ENCODE assay signal across 16 cellular contexts in the genomic region with DNA sequence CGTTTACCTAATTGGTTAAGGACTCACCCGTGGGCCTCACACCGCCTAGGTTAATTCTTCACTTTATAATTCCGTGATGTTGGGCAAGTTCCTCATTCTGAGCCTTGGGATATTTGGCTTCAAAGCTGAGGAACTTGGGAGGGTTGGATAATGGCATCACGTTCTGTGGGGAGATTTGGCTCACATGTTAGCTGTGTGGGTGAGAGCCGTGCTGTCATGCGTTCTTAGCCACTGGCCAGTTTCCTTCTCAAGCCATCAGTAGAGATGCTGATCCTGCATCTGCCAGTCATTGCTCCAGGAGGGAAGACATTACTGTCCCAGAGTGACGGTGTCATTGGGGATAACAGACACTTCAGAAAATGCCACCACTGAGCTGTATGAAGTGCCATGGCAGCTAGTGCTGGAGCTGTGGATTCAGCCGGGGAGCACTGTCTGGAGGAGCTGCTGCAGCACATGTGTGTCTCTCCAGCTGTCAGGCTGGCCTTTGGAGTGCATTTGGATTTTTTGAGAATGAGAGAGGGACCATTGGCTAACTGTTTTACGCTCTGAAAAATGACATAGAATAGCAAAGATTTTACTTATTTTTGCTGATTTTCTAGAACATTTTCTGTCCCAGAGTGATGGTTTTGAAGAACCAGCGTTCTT. TPM values are rescaled to one million over a fixed set of nuclear protein-coding genes. Genes with fewer than 3 reads are reported as not detected.
DNase-seq lines count a peak whose midpoint lies in the region; ATAC-seq and TF ChIP-seq lines count a peak whose summit lies in the region.
"Had no signal": no experiment of that assay in that cellular context is flagged by ENCODE, and none has a peak within 500 bp of the region (broad histone marks: within the 10 kb centered on the region; RNA-seq: fewer than 3 reads in every experiment).

No MANE protein-coding gene starts in this region.

- H3K4me1 Mint-ChIP-seq in activated naive CD8-positive, alpha-beta T cell treated with anti-CD3 and anti-CD28 coated beads for 36 hours, result peaks cover 78% of the 10 kb centered on the region
- peaks cover 93% of the 10 kb centered on the region for H3K4me1 Mint-ChIP-seq in activated naive CD8-positive, alpha-beta T cell treated with anti-CD3 and anti-CD28 coated beads, Interleukin-2, amount 50 U/mL, for 24 hours
- H3K4me1 Mint-ChIP-seq in WTC11, result peaks cover 47% of the 10 kb centered on the region
- peaks cover 85% of the 10 kb centered on the region for H3K4me1 Mint-ChIP-seq in stimulated activated effector memory CD8-positive, alpha-beta T cell treated with anti-CD3 and anti-CD28 coated beads, Interleukin-12 subunit alpha, Interleukin-12 subunit beta, amount 100 ng/mL, for 72 hours

- no peaks in the 10 kb centered on the region for H3K27me3 Mint-ChIP-seq in activated naive CD8-positive, alpha-beta T cell treated with anti-CD3 and anti-CD28 coated beads for 36 hours
- no peaks in the 10 kb centered on the region for H3K27me3 Mint-ChIP-seq in activated naive CD8-positive, alpha-beta T cell treated with anti-CD3 and anti-CD28 coated beads, Interleukin-2, amount 50 U/mL, for 24 hours
- H3K27me3 Mint-ChIP-seq in WTC11 (ENCODE audit: low read depth), result no peaks in the 10 kb centered on the region

- TF ChIP-seq CTCF in WTC11 (IDR thresholded peaks at IDR 0.05), result no peak

- peaks cover 28% of the 10 kb centered on the region for H3K36me3 Mint-ChIP-seq in activated naive CD8-positive, alpha-beta T cell treated with anti-CD3 and anti-CD28 coated beads for 36 hours
- peaks cover 39% of the 10 kb centered on the region for H3K36me3 Mint-ChIP-seq in activated naive CD8-positive, alpha-beta T cell treated with anti-CD3 and anti-CD28 coated beads, Interleukin-2, amount 50 U/mL, for 24 hours (ENCODE audit: low read depth)
- H3K36me3 Mint-ChIP-seq in WTC11, result no peaks in the 10 kb centered on the region
- H3K36me3 Mint-ChIP-seq in stimulated activated effector memory CD8-positive, alpha-beta T cell treated with anti-CD3 and anti-CD28 coated beads, Interleukin-12 subunit alpha, Interleukin-12 subunit beta, amount 100 ng/mL, for 72 hours, result no peaks in the 10 kb centered on the region

- H3K27ac Mint-ChIP-seq in activated naive CD8-positive, alpha-beta T cell treated with anti-CD3 and anti-CD28 coated beads for 36 hours, result peak overlapping the region; percentile 26
- no peak overlapping the region for H3K27ac Mint-ChIP-seq in activated naive CD8-positive, alpha-beta T cell treated with anti-CD3 and anti-CD28 coated beads, Interleukin-2, amount 50 U/mL, for 24 hours
- H3K27ac Mint-ChIP-seq in WTC11, result peak overlapping the region; percentile 53; the same call in 1 of the 2 replicates
- H3K27ac Mint-ChIP-seq in stimulated activated effector memory CD8-positive, alpha-beta T cell treated with anti-CD3 and anti-CD28 coated beads, Interleukin-12 subunit alpha, Interleukin-12 subunit beta, amount 100 ng/mL, for 72 hours, result peak overlapping the region; percentile 60

- POLR2A ChIA-PET in WTC11 (lab: Charles Lee), result no interaction called here

- CTCF ChIA-PET in WTC11 (lab: Charles Lee), result no interaction called here

- no peak for DNase-seq in activated naive CD8-positive, alpha-beta T cell treated with anti-CD3 and anti-CD28 coated beads for 36 hours
- DNase-seq in activated naive CD8-positive, alpha-beta T cell treated with anti-CD3 and anti-CD28 coated beads, Interleukin-2, amount 50 U/mL, for 24 hours, result no peak
- DNase-seq in WTC11 (ENCODE audit: low spot score), result no peak
- DNase-seq in islet precursor cell, result peak; percentile 45
- no peak for DNase-seq in stimulated activated effector memory CD8-positive, alpha-beta T cell treated with anti-CD3 and anti-CD28 coated beads, Interleukin-12 subunit alpha, Interleukin-12 subunit beta, amount 100 ng/mL, for 72 hours (ENCODE audit: low spot score in 2 of 2)
- DNase-seq in COLO668 (lab: John Stamatoyannopoulos, UW; ENCODE audit: unreplicated experiment), result no peak
- DNase-seq in stimulated activated CD4-positive, alpha-beta T cell treated with anti-CD3 and anti-CD28 coated beads, Interleukin-2, amount 100 ng/mL, for 48 hours, result no peak
- DNase-seq: activated CD4-positive, CD25-positive, alpha-beta regulatory T cell; activated CD8-positive, alpha-beta memory T cell treated with anti-CD3 and anti-CD28 coated beads, Interleukin-2, amount 50 U/mL, for 4 hours; activated naive CD4-positive, alpha-beta T cell treated with anti-CD3 and anti-CD28 coated beads, Interleukin-2, amount 50 U/mL, for 16 hours; NCI-H1930; NCI-H69; ovary; Peyer's patch; testis had no signal

- no peak for ATAC-seq in activated naive CD8-positive, alpha-beta T cell treated with anti-CD3 and anti-CD28 coated beads, Interleukin-2, amount 50 U/mL, for 24 hours
- no peak for ATAC-seq in WTC11
- no peak for ATAC-seq in stimulated activated effector memory CD8-positive, alpha-beta T cell treated with anti-CD3 and anti-CD28 coated beads, Interleukin-12 subunit alpha, Interleukin-12 subunit beta, amount 100 ng/mL, for 72 hours
- ATAC-seq in HG02981 (IDR thresholded peaks at IDR 0.05; ENCODE audit: unreplicated experiment), result no peak

- no peak overlapping the region for H3K4me3 Mint-ChIP-seq in activated naive CD8-positive, alpha-beta T cell treated with anti-CD3 and anti-CD28 coated beads for 36 hours
- H3K4me3 Mint-ChIP-seq in activated naive CD8-positive, alpha-beta T cell treated with anti-CD3 and anti-CD28 coated beads, Interleukin-2, amount 50 U/mL, for 24 hours, result no peak overlapping the region
- H3K4me3 Mint-ChIP-seq in WTC11, result no peak overlapping the region
- no peak overlapping the region for H3K4me3 Mint-ChIP-seq in stimulated activated effector memory CD8-positive, alpha-beta T cell treated with anti-CD3 and anti-CD28 coated beads, Interleukin-12 subunit alpha, Interleukin-12 subunit beta, amount 100 ng/mL, for 72 hours

- H3K9me3 Mint-ChIP-seq in activated naive CD8-positive, alpha-beta T cell treated with anti-CD3 and anti-CD28 coated beads for 36 hours, result peaks cover 1% of the 10 kb centered on the region
- no peaks in the 10 kb centered on the region for H3K9me3 Mint-ChIP-seq in activated naive CD8-positive, alpha-beta T cell treated with anti-CD3 and anti-CD28 coated beads, Interleukin-2, amount 50 U/mL, for 24 hours
- no peaks in the 10 kb centered on the region for H3K9me3 Mint-ChIP-seq in WTC11
- no peaks in the 10 kb centered on the region for H3K9me3 Mint-ChIP-seq in stimulated activated effector memory CD8-positive, alpha-beta T cell treated with anti-CD3 and anti-CD28 coated beads, Interleukin-12 subunit alpha, Interleukin-12 subunit beta, amount 100 ng/mL, for 72 hours

TF ChIP-seq in WTC11, 78 proteins besides CTCF, POLR2A, EP300 and RAD21:
- TF ChIP-seq ZNF121 (CRISPR knock-in tag; IDR thresholded peaks at IDR 0.05) (no peak), SMAD4 (CRISPR knock-in tag; IDR thresholded peaks at IDR 0.05) (no peak), ZNF423 (CRISPR knock-in tag; IDR thresholded peaks at IDR 0.05) (no peak), ETV6 (CRISPR knock-in tag; IDR thresholded peaks at IDR 0.05) (no peak), NFATC4 (CRISPR knock-in tag; IDR thresholded peaks at IDR 0.05) (no peak), CREB1 (CRISPR knock-in tag; IDR thresholded peaks at IDR 0.05) (no peak), KAT7 (CRISPR knock-in tag; IDR thresholded peaks at IDR 0.05; ENCODE audit: borderline replicate concordance) (no peak), OVOL2 (CRISPR knock-in tag; IDR thresholded peaks at IDR 0.05; ENCODE audit: borderline replicate concordance) (no peak), ATF1 (CRISPR knock-in tag; IDR thresholded peaks at IDR 0.05) (no peak), FOXK1 (CRISPR knock-in tag; IDR thresholded peaks at IDR 0.05) (no peak), TP53 (CRISPR knock-in tag; IDR thresholded peaks at IDR 0.05) (no peak)
- TF ChIP-seq, protein P1, sequence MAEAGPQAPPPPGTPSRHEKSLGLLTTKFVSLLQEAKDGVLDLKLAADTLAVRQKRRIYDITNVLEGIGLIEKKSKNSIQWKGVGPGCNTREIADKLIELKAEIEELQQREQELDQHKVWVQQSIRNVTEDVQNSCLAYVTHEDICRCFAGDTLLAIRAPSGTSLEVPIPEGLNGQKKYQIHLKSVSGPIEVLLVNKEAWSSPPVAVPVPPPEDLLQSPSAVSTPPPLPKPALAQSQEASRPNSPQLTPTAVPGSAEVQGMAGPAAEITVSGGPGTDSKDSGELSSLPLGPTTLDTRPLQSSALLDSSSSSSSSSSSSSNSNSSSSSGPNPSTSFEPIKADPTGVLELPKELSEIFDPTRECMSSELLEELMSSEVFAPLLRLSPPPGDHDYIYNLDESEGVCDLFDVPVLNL (CRISPR knock-in tag; IDR thresholded peaks at IDR 0.05; ENCODE audit: borderline replicate concordance, low read depth), result no peak
TF ChIP-seq in WTC11: peak in this region for 0.

RNA-seq across cellular contexts. Expression of a gene that starts 16.5 kb away (rescaled TPM):
- total RNA-seq in activated naive CD8-positive, alpha-beta T cell treated with anti-CD3 and anti-CD28 coated beads for 36 hours, result 10 to 100 TPM; 74.9 to 77.7 TPM
- 59.4 to 75.3 TPM (median 62.3 TPM) in 3 replicates for total RNA-seq in WTC11 (2021)
